In genomic region chr3:94626599-94626998, GRCh38 we compare ENCODE assay signal across 18 cellular contexts.
"Had no signal": no experiment of that assay in that cellular context is flagged by ENCODE, and none has a peak within 500 bp of the region (broad histone marks: within the 10 kb centered on the region; RNA-seq: fewer than 3 reads in every experiment).

No MANE protein-coding gene starts in this region.

- H3K27ac ChIP-seq: epithelial cell of prostate, upper lobe of right lung had no signal

- H3K9me3 Mint-ChIP-seq: activated B cell treated with CpG ODN at 0.5 μM for 24 hours had no signal

- H3K36me3 Mint-ChIP-seq: activated CD4-positive, alpha-beta memory T cell treated with anti-CD3 and anti-CD28 coated beads for 36 hours; activated naive CD8-positive, alpha-beta T cell; naive thymus-derived CD4-positive, alpha-beta T cell had no signal

- H3K4me3 ChIP-seq: upper lobe of right lung had no signal

- H3K27ac Mint-ChIP-seq: activated B cell treated with CpG ODN at 0.5 μM for 24 hours; activated CD4-positive, alpha-beta memory T cell treated with anti-CD3 and anti-CD28 coated beads for 36 hours; activated naive CD8-positive, alpha-beta T cell; activated T-helper 1 cell treated with anti-CD3 and anti-CD28 coated beads, Interleukin-12 subunit alpha, Interleukin-12 subunit beta, Interleukin-2, Interleukin-4 antibody, amounts not matched to agents 30 ng/mL and 10 ng/mL and 1 ng/mL, durations not matched to agents 14 hours and 24 hours and 36 hours; immature natural killer cell; naive thymus-derived CD4-positive, alpha-beta T cell; T-helper 2 cell treated with Interferon-gamma antibody and Interleukin-4, amounts not matched to agents 5 μg/mL and 100 μg/mL, for 36 hours had no signal

- H3K36me3 ChIP-seq: upper lobe of right lung had no signal

- H3K4me3 Mint-ChIP-seq: activated B cell treated with CpG ODN at 0.5 μM for 24 hours; activated CD4-positive, alpha-beta memory T cell treated with anti-CD3 and anti-CD28 coated beads for 36 hours; activated naive CD8-positive, alpha-beta T cell; activated T-helper 1 cell treated with anti-CD3 and anti-CD28 coated beads, Interleukin-12 subunit alpha, Interleukin-12 subunit beta, Interleukin-2, Interleukin-4 antibody, amounts not matched to agents 30 ng/mL and 10 ng/mL and 1 ng/mL, durations not matched to agents 14 hours and 24 hours and 36 hours; immature natural killer cell; naive thymus-derived CD4-positive, alpha-beta T cell; T-helper 2 cell treated with Interferon-gamma antibody and Interleukin-4, amounts not matched to agents 5 μg/mL and 100 μg/mL, for 36 hours had no signal

- H3K4me1 ChIP-seq: upper lobe of right lung had no signal

- H3K4me1 Mint-ChIP-seq: activated B cell treated with CpG ODN at 0.5 μM for 24 hours; immature natural killer cell; naive thymus-derived CD4-positive, alpha-beta T cell had no signal

- H3K27me3 Mint-ChIP-seq: activated B cell treated with CpG ODN at 0.5 μM for 24 hours; activated CD4-positive, alpha-beta memory T cell treated with anti-CD3 and anti-CD28 coated beads for 36 hours; activated naive CD8-positive, alpha-beta T cell; naive thymus-derived CD4-positive, alpha-beta T cell had no signal

- FAIRE-seq: frontal cortex, TTC549 had no signal

- H3K9me3 ChIP-seq: upper lobe of right lung had no signal

- H3K27me3 ChIP-seq: upper lobe of right lung had no signal

- DNase-seq: activated B cell treated with CpG ODN at 0.5 μM for 24 hours; activated CD4-positive, alpha-beta memory T cell treated with anti-CD3 and anti-CD28 coated beads for 36 hours; activated CD4-positive, alpha-beta T cell treated with anti-CD3 and anti-CD28 coated beads for 4 hours; activated gamma-delta T cell treated with Interleukin-2 at 50 U/mL for 16 hours; activated T-cell treated with anti-CD3 and anti-CD28 coated beads for 4 hours; amniotic stem cell; head of caudate nucleus; immature natural killer cell; mesenchymal stem cell; naive thymus-derived CD4-positive, alpha-beta T cell; stimulated activated naive CD4-positive, alpha-beta T cell; upper lobe of right lung had no signal

- ATAC-seq: naive thymus-derived CD4-positive, alpha-beta T cell; upper lobe of right lung had no signal
